In genomic region chr5:37247496-37247895, GRCh38 we compare ENCODE assay signal across 1 cellular context.
TF ChIP-seq lines count a peak whose summit lies in the region.

No MANE protein-coding gene starts in this region.

TF ChIP-seq in endothelial cell of umbilical vein, 7 proteins besides CTCF, POLR2A, EP300 and RAD21 (continued from another document):
- TF ChIP-seq GATA2 (IDR thresholded peaks at IDR 0.05; ENCODE audit: insufficient read depth, insufficient read length, low read depth, low read length): no peak
- no peak for TF ChIP-seq FOS (IDR thresholded peaks at IDR 0.05; ENCODE audit: borderline replicate concordance, insufficient read depth, low read length)
- TF ChIP-seq POLR2AphosphoS5 (IDR thresholded peaks at IDR 0.05; ENCODE audit: insufficient read depth, low read depth, low read length): no peak
- TF ChIP-seq JUN (IDR thresholded peaks at IDR 0.05; ENCODE audit: borderline replicate concordance, insufficient read depth, insufficient read length, low read depth): no peak
TF ChIP-seq in endothelial cell of umbilical vein: peak in this region for 0.
